Comparison of ENCODE assay signal across 11 cellular contexts in genomic region chrX:45774961-45775360, GRCh38.
DNase-seq lines count a peak whose midpoint lies in the region; ATAC-seq and TF ChIP-seq lines count a peak whose summit lies in the region.
"Had no signal": no experiment of that assay in that cellular context is flagged by ENCODE, and none has a peak within 500 bp of the region (broad histone marks: within the 10 kb centered on the region; RNA-seq: fewer than 3 reads in every experiment).

No MANE protein-coding gene starts in this region.

- peaks cover 92% of the 10 kb centered on the region for H3K4me1 Mint-ChIP-seq in activated T-cell treated with anti-CD3 and anti-CD28 coated beads, Interleukin-2, amount 50 U/mL, for 72 hours (ENCODE audit: low read depth)

- H3K27ac Mint-ChIP-seq in activated T-cell treated with anti-CD3 and anti-CD28 coated beads, Interleukin-2, amount 50 U/mL, for 72 hours = peak overlapping the region; percentile 19
- H3K27ac Mint-ChIP-seq: B cell had no signal

- H3K36me3 Mint-ChIP-seq in activated T-cell treated with anti-CD3 and anti-CD28 coated beads, Interleukin-2, amount 50 U/mL, for 72 hours (ENCODE audit: insufficient read depth in 2 of 2) = peaks cover 7 to 12% of the 10 kb centered on the region in 2 donors

- TF ChIP-seq EP300 in suprapubic skin (IDR thresholded peaks at IDR 0.05) = no peak

- H3K9me3 ChIP-seq in suprapubic skin = no peaks in the 10 kb centered on the region

- H3K27ac ChIP-seq in suprapubic skin = peak overlapping the region; percentile 77

- ATAC-seq in activated T-cell treated with anti-CD3 and anti-CD28 coated beads, Interleukin-2, amount 50 U/mL, for 72 hours (replicated peaks in 1 of 2) = peak; percentile 10 to 18
- no peak for ATAC-seq in GM21619 (IDR thresholded peaks at IDR 0.05; ENCODE audit: unreplicated experiment)

- no peak for TF ChIP-seq POLR2A in suprapubic skin (IDR thresholded peaks at IDR 0.05)

- H3K27me3 Mint-ChIP-seq in activated T-cell treated with anti-CD3 and anti-CD28 coated beads, Interleukin-2, amount 50 U/mL, for 72 hours (ENCODE audit: low read depth) = peaks cover 53% of the 10 kb centered on the region
- H3K27me3 Mint-ChIP-seq: B cell had no signal

- peaks cover 53% of the 10 kb centered on the region for H3K4me1 ChIP-seq in suprapubic skin

- H3K36me3 ChIP-seq in suprapubic skin = no peaks in the 10 kb centered on the region

- peak overlapping the region; percentile 25 for H3K4me3 ChIP-seq in fibroblast of the aortic adventitia (ENCODE audit: low read depth, low read length)
- no peak overlapping the region for H3K4me3 ChIP-seq in suprapubic skin
- H3K4me3 ChIP-seq: dorsolateral prefrontal cortex had no signal

- 42% methylated on average over 5 of the region's 5 CpGs for WGBS in suprapubic skin

- no peaks in the 10 kb centered on the region for H3K27me3 ChIP-seq in suprapubic skin

- TF ChIP-seq CTCF in fibroblast of the aortic adventitia (IDR thresholded peaks at IDR 0.05; ENCODE audit: insufficient read depth, low read length) (no peak), suprapubic skin (IDR thresholded peaks at IDR 0.05) (no peak)

- DNase-seq in activated T-cell treated with anti-CD3 and anti-CD28 coated beads, Interleukin-2, amount 50 U/mL, for 72 hours = peak in 1 of 2 donors; percentile 34
- DNase-seq in activated T-cell treated with anti-CD3 and anti-CD28 coated beads, Interleukin-2, amount 50 U/mL, for 1 hour = no peak
- DNase-seq in T1000 (lab: John Stamatoyannopoulos, UW) = peak; percentile 2
- DNase-seq in fibroblast of the aortic adventitia (ENCODE audit: low read depth) = peak; percentile 85
- no peak for DNase-seq in suprapubic skin (ENCODE audit: low spot score in 2 of 2)
- no peak for DNase-seq in globus pallidus (ENCODE audit: low spot score)
- no peak for DNase-seq in NK-92 treated with Interleukin-12 subunit alpha and Interleukin-12 subunit beta, amount 100 ng/mL, for 24 hours (lab: John Stamatoyannopoulos, UW)
- DNase-seq: dorsolateral prefrontal cortex, NCI-H2081 treated with DMSO at 0.1 percent for 48 hours had no signal

- peak overlapping the region; percentile 31 to 33 for H3K4me3 Mint-ChIP-seq in activated T-cell treated with anti-CD3 and anti-CD28 coated beads, Interleukin-2, amount 50 U/mL, for 72 hours
- H3K4me3 Mint-ChIP-seq: B cell had no signal

- H3K9me3 Mint-ChIP-seq in activated T-cell treated with anti-CD3 and anti-CD28 coated beads, Interleukin-2, amount 50 U/mL, for 72 hours = peaks cover 0 to 5% of the 10 kb centered on the region in 2 donors

Comparison
In these comparisons a context has a peak if more than half of its experiments do, and no peak if none do; other contexts are left out.
1. DNase-seq: peak in T1000 (single experiment) and fibroblast of the aortic adventitia (single experiment); none in activated T-cell treated with anti-CD3 and anti-CD28 coated beads, Interleukin-2, amount 50 U/mL, for 1 hour (single experiment), suprapubic skin (0 of 2), globus pallidus (single experiment) and NK-92 treated with Interleukin-12 subunit alpha and Interleukin-12 subunit beta, amount 100 ng/mL, for 24 hours (single experiment).